Comparison of ENCODE assay signal across 1 cellular context in the genomic region with DNA sequence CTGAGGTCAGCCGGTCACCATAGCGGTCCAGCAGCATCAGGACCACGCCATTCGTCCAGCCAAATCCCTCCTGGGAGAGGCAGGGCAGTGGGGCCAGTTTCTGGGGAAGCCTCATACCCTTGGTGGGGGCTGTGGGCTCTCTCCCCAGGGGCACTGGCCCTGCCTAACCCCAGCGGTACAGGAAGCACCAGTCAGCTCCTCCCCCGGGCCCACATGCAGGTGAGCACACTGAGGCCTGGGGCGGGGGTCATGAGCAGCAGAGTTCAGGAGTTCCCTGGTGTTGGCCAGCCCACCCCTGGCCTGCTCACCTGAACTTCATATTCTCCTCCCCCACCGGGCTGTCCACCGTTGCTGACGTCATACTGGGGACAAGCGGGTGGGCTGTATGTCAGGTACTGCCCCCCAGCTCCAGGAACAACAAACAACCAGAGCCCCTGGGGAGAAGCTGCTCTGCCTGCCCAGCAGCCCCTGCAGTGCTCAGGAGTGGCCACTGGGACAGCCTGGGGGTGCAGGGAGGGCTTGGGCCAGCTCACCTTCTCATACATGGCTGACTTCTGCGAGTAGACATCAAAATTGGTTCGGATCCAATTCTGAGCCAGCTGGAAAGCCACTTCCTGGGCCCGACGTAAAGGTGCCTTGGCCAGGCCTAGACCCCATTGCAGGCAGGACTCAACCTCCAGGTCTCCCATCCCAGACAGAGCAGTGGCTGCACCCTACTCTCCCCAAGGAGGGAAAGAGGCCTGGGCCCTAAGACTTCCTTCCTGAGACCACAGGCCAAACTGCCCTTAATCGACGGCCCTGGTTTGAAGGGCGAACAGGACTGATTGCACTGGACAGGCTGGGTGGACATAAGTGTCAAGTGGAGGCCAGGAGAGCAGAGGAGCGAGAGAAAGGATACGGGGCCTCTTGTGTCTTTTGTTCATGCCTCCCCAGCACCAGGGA.
TF ChIP-seq lines count a peak whose summit lies in the region.

No MANE protein-coding gene starts in this region.

TF ChIP-seq in GM23338, 12 proteins besides CTCF, POLR2A, EP300 and RAD21 (continued from another document):
- TF ChIP-seq, protein P1, sequence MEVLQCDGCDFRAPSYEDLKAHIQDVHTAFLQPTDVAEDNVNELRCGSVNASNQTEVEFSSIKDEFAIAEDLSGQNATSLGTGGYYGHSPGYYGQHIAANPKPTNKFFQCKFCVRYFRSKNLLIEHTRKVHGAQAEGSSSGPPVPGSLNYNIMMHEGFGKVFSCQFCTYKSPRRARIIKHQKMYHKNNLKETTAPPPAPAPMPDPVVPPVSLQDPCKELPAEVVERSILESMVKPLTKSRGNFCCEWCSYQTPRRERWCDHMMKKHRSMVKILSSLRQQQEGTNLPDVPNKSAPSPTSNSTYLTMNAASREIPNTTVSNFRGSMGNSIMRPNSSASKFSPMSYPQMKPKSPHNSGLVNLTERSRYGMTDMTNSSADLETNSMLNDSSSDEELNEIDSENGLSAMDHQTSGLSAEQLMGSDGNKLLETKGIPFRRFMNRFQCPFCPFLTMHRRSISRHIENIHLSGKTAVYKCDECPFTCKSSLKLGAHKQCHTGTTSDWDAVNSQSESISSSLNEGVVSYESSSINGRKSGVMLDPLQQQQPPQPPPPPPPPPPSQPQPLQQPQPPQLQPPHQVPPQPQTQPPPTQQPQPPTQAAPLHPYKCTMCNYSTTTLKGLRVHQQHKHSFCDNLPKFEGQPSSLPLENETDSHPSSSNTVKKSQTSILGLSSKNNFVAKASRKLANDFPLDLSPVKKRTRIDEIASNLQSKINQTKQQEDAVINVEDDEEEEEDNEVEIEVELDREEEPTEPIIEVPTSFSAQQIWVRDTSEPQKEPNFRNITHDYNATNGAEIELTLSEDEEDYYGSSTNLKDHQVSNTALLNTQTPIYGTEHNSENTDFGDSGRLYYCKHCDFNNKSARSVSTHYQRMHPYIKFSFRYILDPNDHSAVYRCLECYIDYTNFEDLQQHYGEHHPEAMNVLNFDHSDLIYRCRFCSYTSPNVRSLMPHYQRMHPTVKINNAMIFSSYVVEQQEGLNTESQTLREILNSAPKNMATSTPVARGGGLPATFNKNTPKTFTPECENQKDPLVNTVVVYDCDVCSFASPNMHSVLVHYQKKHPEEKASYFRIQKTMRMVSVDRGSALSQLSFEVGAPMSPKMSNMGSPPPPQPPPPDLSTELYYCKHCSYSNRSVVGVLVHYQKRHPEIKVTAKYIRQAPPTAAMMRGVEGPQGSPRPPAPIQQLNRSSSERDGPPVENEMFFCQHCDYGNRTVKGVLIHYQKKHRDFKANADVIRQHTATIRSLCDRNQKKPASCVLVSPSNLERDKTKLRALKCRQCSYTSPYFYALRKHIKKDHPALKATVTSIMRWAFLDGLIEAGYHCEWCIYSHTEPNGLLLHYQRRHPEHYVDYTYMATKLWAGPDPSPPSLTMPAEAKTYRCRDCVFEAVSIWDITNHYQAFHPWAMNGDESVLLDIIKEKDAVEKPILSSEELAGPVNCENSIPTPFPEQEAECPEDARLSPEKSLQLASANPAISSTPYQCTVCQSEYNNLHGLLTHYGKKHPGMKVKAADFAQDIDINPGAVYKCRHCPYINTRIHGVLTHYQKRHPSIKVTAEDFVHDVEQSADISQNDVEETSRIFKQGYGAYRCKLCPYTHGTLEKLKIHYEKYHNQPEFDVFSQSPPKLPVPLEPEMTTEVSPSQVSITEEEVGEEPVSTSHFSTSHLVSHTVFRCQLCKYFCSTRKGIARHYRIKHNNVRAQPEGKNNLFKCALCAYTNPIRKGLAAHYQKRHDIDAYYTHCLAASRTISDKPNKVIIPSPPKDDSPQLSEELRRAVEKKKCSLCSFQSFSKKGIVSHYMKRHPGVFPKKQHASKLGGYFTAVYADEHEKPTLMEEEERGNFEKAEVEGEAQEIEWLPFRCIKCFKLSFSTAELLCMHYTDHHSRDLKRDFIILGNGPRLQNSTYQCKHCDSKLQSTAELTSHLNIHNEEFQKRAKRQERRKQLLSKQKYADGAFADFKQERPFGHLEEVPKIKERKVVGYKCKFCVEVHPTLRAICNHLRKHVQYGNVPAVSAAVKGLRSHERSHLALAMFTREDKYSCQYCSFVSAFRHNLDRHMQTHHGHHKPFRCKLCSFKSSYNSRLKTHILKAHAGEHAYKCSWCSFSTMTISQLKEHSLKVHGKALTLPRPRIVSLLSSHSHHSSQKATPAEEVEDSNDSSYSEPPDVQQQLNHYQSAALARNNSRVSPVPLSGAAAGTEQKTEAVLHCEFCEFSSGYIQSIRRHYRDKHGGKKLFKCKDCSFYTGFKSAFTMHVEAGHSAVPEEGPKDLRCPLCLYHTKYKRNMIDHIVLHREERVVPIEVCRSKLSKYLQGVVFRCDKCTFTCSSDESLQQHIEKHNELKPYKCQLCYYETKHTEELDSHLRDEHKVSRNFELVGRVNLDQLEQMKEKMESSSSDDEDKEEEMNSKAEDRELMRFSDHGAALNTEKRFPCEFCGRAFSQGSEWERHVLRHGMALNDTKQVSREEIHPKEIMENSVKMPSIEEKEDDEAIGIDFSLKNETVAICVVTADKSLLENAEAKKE (CRISPR knock-in tag; IDR thresholded peaks at IDR 0.05) = no peak
